In genomic region chr20:63682384-63683139, GRCh38 we compare ENCODE assay signal across 9 cellular contexts. TPM values are rescaled to one million over a fixed set of nuclear protein-coding genes. Genes with fewer than 3 reads are reported as not detected.
DNase-seq lines count a peak whose midpoint lies in the region; ATAC-seq, FAIRE-seq and TF ChIP-seq lines count a peak whose summit lies in the region.
"Had no signal": no experiment of that assay in that cellular context is flagged by ENCODE, and none has a peak within 500 bp of the region (broad histone marks: within the 10 kb centered on the region; RNA-seq: fewer than 3 reads in every experiment).

No MANE protein-coding gene starts in this region.

- intact Hi-C loops in endothelial cell of umbilical vein (cut with micrococcal nuclease): loop anchor here (1.0 kb wide), 1 partner anchor 24 kb away; the partner anchor contains the start of gene RTEL1

- H3K79me2 ChIP-seq in endothelial cell of umbilical vein (ENCODE audit: control insufficient read depth, insufficient read depth, low read length): peaks cover 4% of the 10 kb centered on the region

- H3K9me1 ChIP-seq in endothelial cell of umbilical vein (replicated peaks; ENCODE audit: control insufficient read depth, extremely low read depth, insufficient read depth, low read length): no peaks in the 10 kb centered on the region

- POLR2A ChIA-PET in endothelial cell of umbilical vein (lab: Charles Lee): interaction anchor here (0.6 to 1.6 kb wide), 2 partner anchors 24 to 41 kb away, joined by 3 to 6 read pairs; partner anchors contain the start of gene RTEL1

- dilution Hi-C loops in endothelial cell of umbilical vein (cut with MboI; ENCODE audit: extremely low pct_ligation_motif_present, low sequenced_read_pairs): no loop called here

- peak overlapping the region; percentile 28 for H3K4me2 ChIP-seq in endothelial cell of umbilical vein (ENCODE audit: insufficient read depth, low read length)

- H3K9ac ChIP-seq in endothelial cell of umbilical vein (replicated peaks; ENCODE audit: extremely low read depth, insufficient read depth, low read length) (peak overlapping the region; percentile 35), muscle layer of colon (ENCODE audit: low read length) (no peak overlapping the region)

- no peak overlapping the region for H2AFZ ChIP-seq in endothelial cell of umbilical vein (ENCODE audit: low read depth, low read length)

- BruUV-seq in endothelial cell of umbilical vein (replicated peaks; lab: Mats Ljungman, UMichigan): TSS peak; percentile 10

- H3K27me3 ChIP-seq in endothelial cell of umbilical vein (ENCODE audit: control insufficient read depth in 2 of 2, insufficient read depth in 2 of 2, low read length in 2 of 2) (no peaks in the 10 kb centered on the region), muscle layer of colon (ENCODE audit: control insufficient read depth in 1 of 2, insufficient read depth in 2 of 2, low read length in 2 of 2) (no peaks in the 10 kb centered on the region), H7 (ENCODE audit: control insufficient read depth, insufficient read depth, low read length) (no peaks in the 10 kb centered on the region)

- no peak for TF ChIP-seq CTCF in AG09309 (IDR thresholded peaks at IDR 0.05; ENCODE audit: control insufficient read depth, insufficient read depth, low read depth, low read length, missing control alignments)
- TF ChIP-seq CTCF in endothelial cell of umbilical vein (IDR thresholded peaks at IDR 0.05; ENCODE audit: extremely low read depth in 1 of 2, insufficient read depth in 1 of 2, low read depth in 1 of 2, low read length in 2 of 2): no peak

- peaks cover 45% of the 10 kb centered on the region for H3K4me1 ChIP-seq in endothelial cell of umbilical vein (ENCODE audit: control insufficient read depth, extremely low read depth, insufficient read depth, low read length)
- H3K4me1 ChIP-seq in muscle layer of colon (ENCODE audit: insufficient read depth, low read length): peaks cover 28% of the 10 kb centered on the region

- no peaks in the 10 kb centered on the region for H4K20me1 ChIP-seq in endothelial cell of umbilical vein (replicated peaks; ENCODE audit: control insufficient read depth, extremely low read depth, insufficient read depth, low read length)

- FAIRE-seq in endothelial cell of umbilical vein (lab: Jason Lieb, UNC): peak; percentile 99

- peak overlapping the region; percentile 75 for H3K27ac ChIP-seq in endothelial cell of umbilical vein (ENCODE audit: insufficient read depth, low read depth, low read length)
- H3K27ac ChIP-seq in muscle layer of colon (ENCODE audit: low read depth, low read length): peak overlapping the region; percentile 78

- H3K36me3 ChIP-seq in endothelial cell of umbilical vein (ENCODE audit: control insufficient read depth in 2 of 2, extremely low read depth in 1 of 2, insufficient read depth in 2 of 2, low read length in 2 of 2) (peaks cover 0 to 12% of the 10 kb centered on the region in 2 experiments), muscle layer of colon (ENCODE audit: insufficient read depth, low read length) (peaks cover 11% of the 10 kb centered on the region), H7 (replicated peaks; ENCODE audit: control insufficient read depth, insufficient read depth, low read length) (peaks cover 4% of the 10 kb centered on the region; the same call in 1 of the 2 replicates)

- TF ChIP-seq POLR2A in endothelial cell of umbilical vein (IDR thresholded peaks at IDR 0.05; ENCODE audit: low read depth, low read length): peak; percentile 60

- ATAC-seq in GM19395 (IDR thresholded peaks at IDR 0.05; ENCODE audit: unreplicated experiment): no peak

- H3K9me3 ChIP-seq in endothelial cell of umbilical vein (replicated peaks; ENCODE audit: control insufficient read depth, insufficient read depth, low read length) (no peaks in the 10 kb centered on the region), muscle layer of colon (ENCODE audit: low read length) (no peaks in the 10 kb centered on the region)

- no peak overlapping the region for H3K4me3 ChIP-seq in AG09309 (ENCODE audit: control insufficient read depth, low read depth, low read length)
- H3K4me3 ChIP-seq in endothelial cell of umbilical vein (replicated peaks in 1 of 3; ENCODE audit: insufficient read depth in 1 of 3, low read depth in 1 of 3, low read length in 3 of 3): no peak overlapping the region
- H3K4me3 ChIP-seq in muscle layer of colon (ENCODE audit: low read depth in 1 of 2, low read length in 2 of 2): no peak overlapping the region
- no peak overlapping the region for H3K4me3 ChIP-seq in H7 (ENCODE audit: insufficient read depth, low read depth, low read length)

- DNase-seq in AG09309 (ENCODE audit: low read depth) (peak; percentile 88), NCI-H226 (peak; percentile 100), endothelial cell of umbilical vein (ENCODE audit: low read depth, low spot score) (peak; percentile 92), H7 (no peak), GDM1 (lab: John Stamatoyannopoulos, UW) (no peak)
- DNase-seq in activated CD4-positive, CD25-positive, alpha-beta regulatory T cell treated with anti-CD3 and anti-CD28 coated beads, Interleukin-2, amount 50 U/mL, for 72 hours: no peak
- DNase-seq: RPMI8226 had no signal

- CTCF ChIA-PET in endothelial cell of umbilical vein (lab: Charles Lee): interaction anchor here (0.7 to 4.1 kb wide), 9 partner anchors 9 to 144 kb away, joined by 3 to 17 read pairs (median 4); partner anchors contain the start of genes ARFRP1, RTEL1 and ZGPAT

TF ChIP-seq in endothelial cell of umbilical vein, 7 proteins besides CTCF, POLR2A, EP300 and RAD21 (continues in another document):
- TF ChIP-seq FOS (IDR thresholded peaks at IDR 0.05; ENCODE audit: borderline replicate concordance, insufficient read depth, low read length): peak; percentile 98
- no peak for TF ChIP-seq EZH2 (IDR thresholded peaks at IDR 0.05; ENCODE audit: borderline replicate concordance, low read depth, low read length, severe bottlenecking)
- TF ChIP-seq MAX (IDR thresholded peaks at IDR 0.05; ENCODE audit: insufficient read depth, insufficient read length): no peak

RNA-seq across cellular contexts. Expression of gene TNFRSF6B, which starts 13.9 kb away (rescaled TPM):
- 0.69 TPM in 1 of 2 replicates, not detected in the other for total RNA-seq in endothelial cell of umbilical vein
- polyA plus RNA-seq in endothelial cell of umbilical vein: 11.3 and 20.6 TPM in 2 replicates
- 3.6 and 9.3 TPM in 2 replicates for polyA plus RNA-seq in endothelial cell of umbilical vein (2011; cell fraction: cytosol; rRNA removed)
- polyA plus RNA-seq in endothelial cell of umbilical vein (2011; cell fraction: nucleus; rRNA removed): not detected in 2 replicates
- polyA plus RNA-seq in endothelial cell of umbilical vein (2012): 2.4 and 7.0 TPM in 2 replicates
- 0.34 and 2.6 TPM in 2 replicates for polyA minus RNA-seq in endothelial cell of umbilical vein
- polyA minus RNA-seq in endothelial cell of umbilical vein (2011; cell fraction: cytosol; rRNA and poly(A)+ RNA removed): not detected
- polyA minus RNA-seq in endothelial cell of umbilical vein (2011; cell fraction: nucleus; rRNA and poly(A)+ RNA removed): not detected in 2 replicates
- not detected in 2 replicates for total RNA-seq in H7 (2014; rRNA removed; shearing (Covaris generic))

RNA-seq across cellular contexts. Expression of gene RTEL1, which starts 24.4 kb away (rescaled TPM):
- 38.6 and 44.9 TPM in 2 replicates for total RNA-seq in endothelial cell of umbilical vein
- polyA plus RNA-seq in endothelial cell of umbilical vein: 17.0 and 20.6 TPM in 2 replicates
- 8.4 and 10.6 TPM in 2 replicates for polyA plus RNA-seq in endothelial cell of umbilical vein (2011; cell fraction: cytosol; rRNA removed)
- polyA plus RNA-seq in endothelial cell of umbilical vein (2011; cell fraction: nucleus; rRNA removed): 206 and 223 TPM in 2 replicates
- 14.0 and 23.2 TPM in 2 replicates for polyA plus RNA-seq in endothelial cell of umbilical vein (2012)
- polyA minus RNA-seq in endothelial cell of umbilical vein: 53.6 and 72.9 TPM in 2 replicates
- 11.4 TPM for polyA minus RNA-seq in endothelial cell of umbilical vein (2011; cell fraction: cytosol; rRNA and poly(A)+ RNA removed)
- 67.0 and 69.2 TPM in 2 replicates for polyA minus RNA-seq in endothelial cell of umbilical vein (2011; cell fraction: nucleus; rRNA and poly(A)+ RNA removed)
- total RNA-seq in H7 (2014; rRNA removed; shearing (Covaris generic)): 15.1 and 22.4 TPM in 2 replicates

RNA-seq across cellular contexts. Expression of gene ARFRP1, which starts 25.2 kb away (rescaled TPM):
- 51.6 and 56.3 TPM in 2 replicates for total RNA-seq in endothelial cell of umbilical vein
- polyA plus RNA-seq in endothelial cell of umbilical vein: 37.0 and 48.7 TPM in 2 replicates
- polyA plus RNA-seq in endothelial cell of umbilical vein (2011; cell fraction: cytosol; rRNA removed): 41.4 and 44.3 TPM in 2 replicates
- polyA plus RNA-seq in endothelial cell of umbilical vein (2011; cell fraction: nucleus; rRNA removed): 67.4 and 69.3 TPM in 2 replicates
- polyA plus RNA-seq in endothelial cell of umbilical vein (2012): 27.5 and 41.6 TPM in 2 replicates
- 19.9 and 33.6 TPM in 2 replicates for polyA minus RNA-seq in endothelial cell of umbilical vein
- polyA minus RNA-seq in endothelial cell of umbilical vein (2011; cell fraction: cytosol; rRNA and poly(A)+ RNA removed): 14.3 TPM
- 25.8 and 29.8 TPM in 2 replicates for polyA minus RNA-seq in endothelial cell of umbilical vein (2011; cell fraction: nucleus; rRNA and poly(A)+ RNA removed)
- 24.2 and 26.2 TPM in 2 replicates for total RNA-seq in H7 (2014; rRNA removed; shearing (Covaris generic))

RNA-seq across cellular contexts. Expression of gene ZGPAT, which starts 25.3 kb away (rescaled TPM):
- 29.3 and 31.7 TPM in 2 replicates for total RNA-seq in endothelial cell of umbilical vein
- 23.1 and 24.4 TPM in 2 replicates for polyA plus RNA-seq in endothelial cell of umbilical vein
- 17.1 and 21.5 TPM in 2 replicates for polyA plus RNA-seq in endothelial cell of umbilical vein (2011; cell fraction: cytosol; rRNA removed)
- 73.2 and 78.6 TPM in 2 replicates for polyA plus RNA-seq in endothelial cell of umbilical vein (2011; cell fraction: nucleus; rRNA removed)
- 17.7 and 23.6 TPM in 2 replicates for polyA plus RNA-seq in endothelial cell of umbilical vein (2012)
- polyA minus RNA-seq in endothelial cell of umbilical vein: 15.8 and 27.3 TPM in 2 replicates
- polyA minus RNA-seq in endothelial cell of umbilical vein (2011; cell fraction: cytosol; rRNA and poly(A)+ RNA removed): 19.4 TPM
- polyA minus RNA-seq in endothelial cell of umbilical vein (2011; cell fraction: nucleus; rRNA and poly(A)+ RNA removed): 9.3 and 16.8 TPM in 2 replicates
- 32.6 and 52.0 TPM in 2 replicates for total RNA-seq in H7 (2014; rRNA removed; shearing (Covaris generic))

RNA-seq across cellular contexts. Expression of gene STMN3, which starts 29.3 kb away (rescaled TPM):
- 1.7 and 1.8 TPM in 2 replicates for total RNA-seq in endothelial cell of umbilical vein
- 4.7 and 8.4 TPM in 2 replicates for polyA plus RNA-seq in endothelial cell of umbilical vein
- polyA plus RNA-seq in endothelial cell of umbilical vein (2011; cell fraction: cytosol; rRNA removed): 4.4 and 6.7 TPM in 2 replicates
- polyA plus RNA-seq in endothelial cell of umbilical vein (2011; cell fraction: nucleus; rRNA removed): 7.3 and 9.2 TPM in 2 replicates
- 10.3 and 30.0 TPM in 2 replicates for polyA plus RNA-seq in endothelial cell of umbilical vein (2012)
- 2.0 and 2.2 TPM in 2 replicates for polyA minus RNA-seq in endothelial cell of umbilical vein
- polyA minus RNA-seq in endothelial cell of umbilical vein (2011; cell fraction: cytosol; rRNA and poly(A)+ RNA removed): not detected
- 0.58 and 1.3 TPM in 2 replicates for polyA minus RNA-seq in endothelial cell of umbilical vein (2011; cell fraction: nucleus; rRNA and poly(A)+ RNA removed)
- total RNA-seq in H7 (2014; rRNA removed; shearing (Covaris generic)): 24.9 and 32.7 TPM in 2 replicates

Comparison
In these comparisons a context has a peak if more than half of its experiments do, and no peak if none do; other contexts are left out.
1. DNase-seq: peak in AG09309 (single experiment), NCI-H226 (single experiment) and endothelial cell of umbilical vein (single experiment); none in H7 (single experiment), GDM1 (single experiment) and activated CD4-positive, CD25-positive, alpha-beta regulatory T cell treated with anti-CD3 and anti-CD28 coated beads, Interleukin-2, amount 50 U/mL, for 72 hours (single experiment).